2 cellular contexts compared by ENCODE assay signal in the genomic region with DNA sequence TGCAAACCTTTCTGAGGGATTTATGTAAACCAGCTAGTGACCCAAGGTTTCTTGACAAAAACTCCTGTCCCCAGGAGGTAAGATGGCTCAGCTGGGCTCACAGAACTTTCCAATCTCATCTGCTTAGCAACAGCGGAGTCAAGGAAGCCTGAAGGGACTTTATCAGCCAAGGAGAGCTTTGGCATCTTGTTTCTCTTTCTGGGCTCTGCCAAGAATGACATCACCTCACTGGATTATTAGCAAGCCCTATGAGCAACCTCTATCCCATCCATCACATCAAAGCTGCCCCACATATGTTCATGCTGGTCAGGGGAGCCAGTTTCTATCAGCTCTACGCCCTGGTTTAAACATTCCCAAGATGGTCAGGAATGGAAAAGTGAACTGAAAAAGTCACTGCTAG.
A peak's percentile ranks its signal among the peaks of the same experiment; 100 is the strongest.
TF ChIP-seq lines count a peak whose summit lies in the region.

No MANE protein-coding gene starts in this region.

TF ChIP-seq in SK-N-SH treated with all-trans-retinoic acid at 6 μM for 48 hours, 23 proteins besides CTCF, POLR2A, EP300 and RAD21 (continued from another document):
- TF ChIP-seq, protein P1, sequence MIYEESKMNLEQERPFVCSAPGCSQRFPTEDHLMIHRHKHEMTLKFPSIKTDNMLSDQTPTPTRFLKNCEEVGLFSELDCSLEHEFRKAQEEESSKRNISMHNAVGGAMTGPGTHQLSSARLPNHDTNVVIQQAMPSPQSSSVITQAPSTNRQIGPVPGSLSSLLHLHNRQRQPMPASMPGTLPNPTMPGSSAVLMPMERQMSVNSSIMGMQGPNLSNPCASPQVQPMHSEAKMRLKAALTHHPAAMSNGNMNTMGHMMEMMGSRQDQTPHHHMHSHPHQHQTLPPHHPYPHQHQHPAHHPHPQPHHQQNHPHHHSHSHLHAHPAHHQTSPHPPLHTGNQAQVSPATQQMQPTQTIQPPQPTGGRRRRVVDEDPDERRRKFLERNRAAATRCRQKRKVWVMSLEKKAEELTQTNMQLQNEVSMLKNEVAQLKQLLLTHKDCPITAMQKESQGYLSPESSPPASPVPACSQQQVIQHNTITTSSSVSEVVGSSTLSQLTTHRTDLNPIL (CRISPR knock-in tag; IDR thresholded peaks at IDR 0.05; ENCODE audit: low read depth) = peak; percentile 71; the same call in 1 of the 2 replicates
- TF ChIP-seq ZFP30 (CRISPR knock-in tag; IDR thresholded peaks at IDR 0.05) = no peak

TF ChIP-seq in WTC11, 78 proteins besides CTCF, POLR2A, EP300 and RAD21 (continued from another document):
- TF ChIP-seq ZNF317 (CRISPR knock-in tag; IDR thresholded peaks at IDR 0.05; ENCODE audit: borderline replicate concordance, low read depth) = no peak
- TF ChIP-seq EMX1 (CRISPR knock-in tag; IDR thresholded peaks at IDR 0.05) = no peak
- no peak for TF ChIP-seq ZBTB21 (CRISPR knock-in tag; IDR thresholded peaks at IDR 0.05; ENCODE audit: borderline replicate concordance)
- TF ChIP-seq ZSCAN18 (CRISPR knock-in tag; IDR thresholded peaks at IDR 0.05) = no peak
- TF ChIP-seq TEAD4 (CRISPR knock-in tag; IDR thresholded peaks at IDR 0.05) = no peak
- TF ChIP-seq, protein P2, sequence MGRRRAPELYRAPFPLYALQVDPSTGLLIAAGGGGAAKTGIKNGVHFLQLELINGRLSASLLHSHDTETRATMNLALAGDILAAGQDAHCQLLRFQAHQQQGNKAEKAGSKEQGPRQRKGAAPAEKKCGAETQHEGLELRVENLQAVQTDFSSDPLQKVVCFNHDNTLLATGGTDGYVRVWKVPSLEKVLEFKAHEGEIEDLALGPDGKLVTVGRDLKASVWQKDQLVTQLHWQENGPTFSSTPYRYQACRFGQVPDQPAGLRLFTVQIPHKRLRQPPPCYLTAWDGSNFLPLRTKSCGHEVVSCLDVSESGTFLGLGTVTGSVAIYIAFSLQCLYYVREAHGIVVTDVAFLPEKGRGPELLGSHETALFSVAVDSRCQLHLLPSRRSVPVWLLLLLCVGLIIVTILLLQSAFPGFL (CRISPR knock-in tag; IDR thresholded peaks at IDR 0.05; ENCODE audit: borderline replicate concordance) = no peak
- TF ChIP-seq PRDM15 (CRISPR knock-in tag; IDR thresholded peaks at IDR 0.05) = no peak
- TF ChIP-seq GRHL2 (CRISPR knock-in tag; IDR thresholded peaks at IDR 0.05; ENCODE audit: insufficient replicate concordance, severe bottlenecking) = no peak
- TF ChIP-seq, protein P3, sequence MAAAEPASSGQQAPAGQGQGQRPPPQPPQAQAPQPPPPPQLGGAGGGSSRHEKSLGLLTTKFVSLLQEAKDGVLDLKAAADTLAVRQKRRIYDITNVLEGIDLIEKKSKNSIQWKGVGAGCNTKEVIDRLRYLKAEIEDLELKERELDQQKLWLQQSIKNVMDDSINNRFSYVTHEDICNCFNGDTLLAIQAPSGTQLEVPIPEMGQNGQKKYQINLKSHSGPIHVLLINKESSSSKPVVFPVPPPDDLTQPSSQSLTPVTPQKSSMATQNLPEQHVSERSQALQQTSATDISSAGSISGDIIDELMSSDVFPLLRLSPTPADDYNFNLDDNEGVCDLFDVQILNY (CRISPR knock-in tag; IDR thresholded peaks at IDR 0.05) = no peak
- TF ChIP-seq IRF2 (CRISPR knock-in tag; IDR thresholded peaks at IDR 0.05; ENCODE audit: borderline replicate concordance, low read depth) = no peak
- no peak for TF ChIP-seq GABPB1 (CRISPR knock-in tag; IDR thresholded peaks at IDR 0.05)
- no peak for TF ChIP-seq ZNF121 (CRISPR knock-in tag; IDR thresholded peaks at IDR 0.05)
- TF ChIP-seq NR3C1 (CRISPR knock-in tag; conservative IDR thresholded peaks at IDR 0.05; ENCODE audit: low read depth) = no peak
